Comparison of ENCODE assay signal across 15 cellular contexts in the genomic region with DNA sequence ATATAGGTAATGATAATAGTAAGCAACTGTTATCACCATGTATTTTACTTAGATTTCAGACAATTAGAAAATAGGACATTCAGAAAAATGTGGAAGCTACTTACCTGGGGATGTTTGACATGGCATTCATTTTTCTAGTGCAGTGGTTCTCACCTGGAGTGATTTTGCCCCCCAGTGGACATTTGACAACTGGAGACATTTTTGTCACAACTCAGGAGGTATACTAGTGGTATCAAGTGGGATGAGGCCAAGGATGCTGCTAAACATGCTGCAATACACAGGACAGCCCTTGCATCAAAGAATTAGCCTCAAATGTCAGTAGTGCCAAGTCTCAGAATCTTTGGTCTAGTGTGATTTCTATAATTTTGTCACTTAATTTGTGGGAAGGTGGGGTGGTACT. TPM values are rescaled to one million over a fixed set of nuclear protein-coding genes. Genes with fewer than 3 reads are reported as not detected.
DNase-seq lines count a peak whose midpoint lies in the region; TF ChIP-seq lines count a peak whose summit lies in the region.
"Had no signal": no experiment of that assay in that cellular context is flagged by ENCODE, and none has a peak within 500 bp of the region (broad histone marks: within the 10 kb centered on the region; RNA-seq: fewer than 3 reads in every experiment).

No MANE protein-coding gene starts in this region.

- no peaks in the 10 kb centered on the region for H3K9me3 ChIP-seq in H9 (ENCODE audit: control insufficient read depth, low read depth, low read length)
- H3K9me3 ChIP-seq: ascending aorta, MG63, testis had no signal

- no peak overlapping the region for H4K5ac ChIP-seq in H9 (ENCODE audit: insufficient read length, low read depth, low read length)

- H3K79me2 ChIP-seq in H9 (ENCODE audit: insufficient read depth, low read length), result no peaks in the 10 kb centered on the region

- H3K4me3 Mint-ChIP-seq in H9 (no peak overlapping the region), mesothelial cell of epicardium (no peak overlapping the region)
- H3K4me3 Mint-ChIP-seq: activated T-helper 17 cell treated with anti-CD3 and anti-CD28 coated beads, Interleukin-2, amount 50 U/mL, for 72 hours had no signal

- no peak overlapping the region for H3K27ac ChIP-seq in H9 (ENCODE audit: insufficient read length, low read depth, low read length)
- H3K27ac ChIP-seq: ascending aorta, dorsolateral prefrontal cortex, HL-60, testis had no signal

- H3K36me3 Mint-ChIP-seq in H9 (ENCODE audit: insufficient read depth in 1 of 3, low read depth in 3 of 3) (peaks cover 11 to 17% (median 13%) of the 10 kb centered on the region in 3 experiments), mesothelial cell of epicardium (peaks cover 21% of the 10 kb centered on the region)

- H3K27me3 Mint-ChIP-seq in H9 (ENCODE audit: low read depth) (no peaks in the 10 kb centered on the region), mesothelial cell of epicardium (ENCODE audit: low read depth) (no peaks in the 10 kb centered on the region)
- H3K27me3 Mint-ChIP-seq: activated T-helper 17 cell treated with anti-CD3 and anti-CD28 coated beads, Interleukin-2, amount 50 U/mL, for 72 hours had no signal

- no peak overlapping the region for H2BK20ac ChIP-seq in H9 (ENCODE audit: low read depth, low read length, poor library complexity, severe bottlenecking)

- no peak overlapping the region for H2BK120ac ChIP-seq in H9 (ENCODE audit: low read depth, low read length, poor library complexity, severe bottlenecking)

- no peak overlapping the region for H3K18ac ChIP-seq in H9 (ENCODE audit: insufficient read length, low read depth, low read length)

- no peak overlapping the region for H3K56ac ChIP-seq in H9 (ENCODE audit: insufficient read length, low read depth, low read length)

- H3K4me1 Mint-ChIP-seq in H9 (peaks cover 4 to 8% of the 10 kb centered on the region in 2 experiments), mesothelial cell of epicardium (no peaks in the 10 kb centered on the region)

- DNase-seq in NCI-H82 (lab: John Stamatoyannopoulos, UW), result peak; percentile 15
- no peak for DNase-seq in NCI-H82 treated with DMSO at 0.1 percent for 48 hours (lab: John Stamatoyannopoulos, UW; ENCODE audit: unreplicated experiment)
- DNase-seq in H9, result no peak
- peak; percentile 3 for DNase-seq in RPMI8226
- DNase-seq in mesothelial cell of epicardium (ENCODE audit: low spot score in 2 of 2, unreplicated experiment in 2 of 2), result no peak
- no peak for DNase-seq in activated CD4-positive, CD25-positive, alpha-beta regulatory T cell treated with anti-CD3 and anti-CD28 coated beads, Interleukin-2, amount 50 U/mL, for 72 hours
- no peak for DNase-seq in stimulated activated CD4-positive, alpha-beta T cell treated with anti-CD3 and anti-CD28 coated beads, Interleukin-4, amount 100 ng/mL, for 1 hour
- DNase-seq in NCI-H146 treated with DMSO at 0.1 percent for 48 hours (lab: John Stamatoyannopoulos, UW; ENCODE audit: unreplicated experiment), result no peak
- DNase-seq: activated CD4-positive, alpha-beta T cell treated with anti-CD3 and anti-CD28 coated beads for 48 hours; dorsolateral prefrontal cortex; MG63; testis had no signal

- H3K4ac ChIP-seq in H9 (ENCODE audit: low read depth, low read length), result no peak overlapping the region

- H3K14ac ChIP-seq in H9 (ENCODE audit: insufficient read depth, low read length), result no peak overlapping the region

- TF ChIP-seq CTCF in H9 (conservative IDR thresholded peaks at IDR 0.05) (peak; percentile 28; the same call in 1 of the 3 replicates), mesothelial cell of epicardium (IDR thresholded peaks at IDR 0.05; ENCODE audit: unreplicated experiment) (no peak)

- H3T11ph ChIP-seq in H9 (ENCODE audit: low read length), result no peak overlapping the region

- no peak overlapping the region for H3K9ac ChIP-seq in H9 (ENCODE audit: extremely low read depth, insufficient read length, low read length)

- no peak overlapping the region for H3K4me2 ChIP-seq in H9 (ENCODE audit: insufficient read depth, insufficient read length, low read length)

- no peak overlapping the region for H2BK15ac ChIP-seq in H9 (ENCODE audit: low read depth, low read length)

- H3K9me3 Mint-ChIP-seq in H9 (no peaks in the 10 kb centered on the region; a peak in 1 of 5 replicates), mesothelial cell of epicardium (peaks cover 8% of the 10 kb centered on the region)
- H3K9me3 Mint-ChIP-seq: activated T-helper 17 cell treated with anti-CD3 and anti-CD28 coated beads, Interleukin-2, amount 50 U/mL, for 72 hours had no signal

- H3K27me3 ChIP-seq in H9 (ENCODE audit: insufficient read depth, low read length), result no peaks in the 10 kb centered on the region
- H3K27me3 ChIP-seq: ascending aorta, dorsolateral prefrontal cortex, MG63, testis had no signal

- no peak overlapping the region for H4K8ac ChIP-seq in H9 (replicated peaks; ENCODE audit: insufficient read length, low read depth, low read length)

- H3K23ac ChIP-seq in H9 (ENCODE audit: insufficient read length, low read depth, low read length), result no peak overlapping the region

- no peaks in the 10 kb centered on the region for H4K20me1 ChIP-seq in H9 (ENCODE audit: control insufficient read depth, insufficient read depth, insufficient read length)

- no peak overlapping the region for H4K91ac ChIP-seq in H9 (ENCODE audit: insufficient read length, low read depth, low read length)

- no peak overlapping the region for H2BK5ac ChIP-seq in H9 (ENCODE audit: insufficient read length, low read length)

- H2BK12ac ChIP-seq in H9 (ENCODE audit: insufficient read length, low read depth, low read length), result no peak overlapping the region

- H3K27ac Mint-ChIP-seq in H9, result no peak overlapping the region
- H3K27ac Mint-ChIP-seq in mesothelial cell of epicardium, result peak overlapping the region; percentile 30
- H3K27ac Mint-ChIP-seq: activated T-helper 17 cell treated with anti-CD3 and anti-CD28 coated beads, Interleukin-2, amount 50 U/mL, for 72 hours had no signal

- no peaks in the 10 kb centered on the region for H3K79me1 ChIP-seq in H9 (ENCODE audit: insufficient read depth, low read depth, low read length, poor library complexity, severe bottlenecking)

- no peaks in the 10 kb centered on the region for H3K23me2 ChIP-seq in H9 (ENCODE audit: insufficient read length, low read depth, low read length, poor library complexity, severe bottlenecking)

- no peaks in the 10 kb centered on the region for H3K4me1 ChIP-seq in H9 (ENCODE audit: insufficient read depth, low read length)
- H3K4me1 ChIP-seq: ascending aorta, testis had no signal

- H2AFZ ChIP-seq in H9 (ENCODE audit: low read length), result no peak overlapping the region

- H2AK5ac ChIP-seq in H9 (ENCODE audit: insufficient read length, low read length), result no peak overlapping the region

RNA-seq across cellular contexts. Expression of gene NUS1, which starts 36.1 kb away (rescaled TPM):
- total RNA-seq in H9 (2021), result 55.8 and 56.9 TPM in 2 replicates
- total RNA-seq in mesothelial cell of epicardium, result 30.2 to 31.3 TPM (median 30.3 TPM) in 3 replicates

Comparison
In these comparisons a context has a peak if more than half of its experiments do, and no peak if none do; other contexts are left out.
1. DNase-seq: peak in NCI-H82 (single experiment) and RPMI8226 (single experiment); none in NCI-H82 treated with DMSO at 0.1 percent for 48 hours (single experiment), H9 (single experiment), mesothelial cell of epicardium (0 of 2), activated CD4-positive, CD25-positive, alpha-beta regulatory T cell treated with anti-CD3 and anti-CD28 coated beads, Interleukin-2, amount 50 U/mL, for 72 hours (single experiment), stimulated activated CD4-positive, alpha-beta T cell treated with anti-CD3 and anti-CD28 coated beads, Interleukin-4, amount 100 ng/mL, for 1 hour (single experiment) and NCI-H146 treated with DMSO at 0.1 percent for 48 hours (single experiment).